Comparison of ENCODE assay signal across 9 cellular contexts in genomic region chrX:152231106-152231505, GRCh38.
"Had no signal": no experiment of that assay in that cellular context is flagged by ENCODE, and none has a peak within 500 bp of the region (broad histone marks: within the 10 kb centered on the region; RNA-seq: fewer than 3 reads in every experiment).

No MANE protein-coding gene starts in this region.

- H2AFZ ChIP-seq: GM23248 had no signal

- H3K4me1 ChIP-seq: HAP-1 had no signal

- H3K9me3 ChIP-seq: HAP-1 had no signal

- DNase-seq: GM23248, GOT3, H7, HFFc6 had no signal

- H3K9ac ChIP-seq: GM23248, KMS-11 had no signal

- ATAC-seq: HCT116, HepG2 had no signal

- FAIRE-seq: HepG2 had no signal

- H3K4me2 ChIP-seq: KMS-11 had no signal

- H3K4me3 ChIP-seq: GM23248, HAP-1 had no signal

- H3K27ac ChIP-seq: GM23248, HL-60, KMS-11 had no signal

- H3K36me3 ChIP-seq: HAP-1 had no signal
